11 cellular contexts compared by ENCODE assay signal in the genomic region with DNA sequence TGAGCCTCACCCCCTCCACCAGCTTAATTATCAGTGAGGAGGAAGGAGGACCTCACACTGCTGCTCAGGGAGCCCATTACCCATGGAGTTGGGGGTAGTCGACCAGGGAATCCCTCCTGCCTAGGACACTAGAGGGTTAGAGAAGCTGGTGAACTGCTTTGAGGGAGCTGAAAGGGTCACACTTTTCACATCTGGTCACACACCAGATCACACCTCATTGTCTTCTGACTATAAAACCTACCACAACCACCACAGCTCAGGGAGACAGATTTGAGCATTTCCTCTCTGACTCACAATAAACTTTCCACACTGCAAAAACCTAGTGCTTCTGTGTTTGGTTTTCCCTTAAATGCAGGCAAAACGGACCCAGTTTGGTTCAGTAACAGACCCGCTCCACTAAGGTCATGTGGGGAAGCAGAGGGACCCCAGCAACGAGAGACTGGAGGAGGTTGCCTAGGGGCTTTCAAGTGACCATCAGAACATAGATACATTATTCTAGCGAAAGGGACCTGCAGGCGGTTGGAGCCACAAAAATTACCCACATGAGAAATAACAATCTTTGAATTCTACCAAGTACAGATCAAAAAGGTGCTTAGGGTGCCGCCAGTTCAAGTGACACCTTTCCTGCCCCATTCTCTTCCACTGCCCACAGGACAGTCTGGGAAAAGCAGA.
A peak's percentile ranks its signal among the peaks of the same experiment; 100 is the strongest.
DNase-seq lines count a peak whose midpoint lies in the region; ATAC-seq, FAIRE-seq and TF ChIP-seq lines count a peak whose summit lies in the region.
"Had no signal": no experiment of that assay in that cellular context is flagged by ENCODE, and none has a peak within 500 bp of the region (broad histone marks: within the 10 kb centered on the region; RNA-seq: fewer than 3 reads in every experiment).

No MANE protein-coding gene starts in this region.

- no peak overlapping the region for H3K4me3 Mint-ChIP-seq in endodermal cell
- H3K4me3 Mint-ChIP-seq: activated B cell treated with CpG ODN at 0.5 μM for 24 hours had no signal

- no peak overlapping the region for H3K27ac ChIP-seq in endodermal cell (ENCODE audit: low read depth, low read length)
- H3K27ac ChIP-seq: psoas muscle had no signal

- CTCF ChIA-PET in GM10248 (lab: Yijun Ruan, JAX): interaction anchor here (0.9 kb wide), 1 partner anchor 11 kb away, joined by 3 read pairs; no protein-coding TSS in a partner anchor

- FAIRE-seq in HTR-8/SVneo (lab: Jason Lieb, UNC): no peak

- H3K36me3 Mint-ChIP-seq in endodermal cell (ENCODE audit: low read depth): no peaks in the 10 kb centered on the region

- peak overlapping the region; percentile 62 for H3K27ac Mint-ChIP-seq in endodermal cell
- H3K27ac Mint-ChIP-seq: activated B cell treated with CpG ODN at 0.5 μM for 24 hours had no signal

- H3K4me1 Mint-ChIP-seq in endodermal cell: peaks cover 10% of the 10 kb centered on the region
- H3K4me1 Mint-ChIP-seq: activated B cell treated with CpG ODN at 0.5 μM for 24 hours had no signal

- H3K9me3 Mint-ChIP-seq in endodermal cell: no peaks in the 10 kb centered on the region
- H3K9me3 Mint-ChIP-seq: activated B cell treated with CpG ODN at 0.5 μM for 24 hours had no signal

- H3K4me3 ChIP-seq in endodermal cell (ENCODE audit: low read length): no peak overlapping the region
- H3K4me3 ChIP-seq: psoas muscle had no signal

- no peaks in the 10 kb centered on the region for H3K9me3 ChIP-seq in endodermal cell (ENCODE audit: control insufficient read depth, low read length)
- H3K9me3 ChIP-seq: psoas muscle had no signal

- DNase-seq in GM10248 (ENCODE audit: extremely low spot score) (peak; percentile 14), GM20000 (ENCODE audit: low spot score) (peak; percentile 23), endodermal cell (peak; percentile 63), HTR-8/SVneo (ENCODE audit: insufficient read length, low spot score) (no peak), NOMO-1 treated with DMSO at 0.1 percent for 48 hours (lab: John Stamatoyannopoulos, UW; ENCODE audit: unreplicated experiment) (no peak), NCI-H187 (lab: John Stamatoyannopoulos, UW) (no peak), DMS53 (lab: John Stamatoyannopoulos, UW) (no peak)
- DNase-seq: activated B cell treated with CpG ODN at 0.5 μM for 24 hours, NCI-H524, psoas muscle had no signal

- H3K27me3 Mint-ChIP-seq in endodermal cell (ENCODE audit: insufficient read depth): no peaks in the 10 kb centered on the region
- H3K27me3 Mint-ChIP-seq: activated B cell treated with CpG ODN at 0.5 μM for 24 hours had no signal

- TF ChIP-seq CTCF in GM10248 (IDR thresholded peaks at IDR 0.05; ENCODE audit: control extremely low read depth, extremely low read depth, low read depth, missing control alignments) (no peak), GM20000 (IDR thresholded peaks at IDR 0.05; ENCODE audit: extremely low read depth, missing control alignments) (no peak), endodermal cell (conservative IDR thresholded peaks at IDR 0.05) (no peak)

- WGBS in endodermal cell (ENCODE audit: insufficient coverage in 1 of 2, insufficient read length in 1 of 2), 2 experiments: 91 to 100% methylated on average over 1 to 7 of the region's 7 CpGs

- H3K36me3 ChIP-seq in endodermal cell (ENCODE audit: control insufficient read depth, insufficient read depth, low read length): no peaks in the 10 kb centered on the region

- H3K9ac ChIP-seq in endodermal cell (ENCODE audit: extremely low read depth, low read length, poor library complexity, severe bottlenecking): no peak overlapping the region

- peak; percentile 65 for ATAC-seq in HG03108 (IDR thresholded peaks at IDR 0.05; ENCODE audit: unreplicated experiment)
- ATAC-seq: psoas muscle had no signal

- no peaks in the 10 kb centered on the region for H3K4me1 ChIP-seq in endodermal cell (ENCODE audit: control insufficient read depth, insufficient read depth, low read length)
- H3K4me1 ChIP-seq: psoas muscle had no signal

- POLR2A ChIA-PET in GM10248 (lab: Yijun Ruan, JAX): no interaction called here

- no peaks in the 10 kb centered on the region for H3K27me3 ChIP-seq in endodermal cell (ENCODE audit: control insufficient read depth, insufficient read depth, low read length, poor library complexity, severe bottlenecking)

Comparison
In these comparisons a context has a peak if more than half of its experiments do, and no peak if none do; other contexts are left out.
1. DNase-seq: peak in GM10248 (single experiment), GM20000 (single experiment) and endodermal cell (single experiment); none in HTR-8/SVneo (single experiment), NOMO-1 treated with DMSO at 0.1 percent for 48 hours (single experiment), NCI-H187 (0 of 2) and DMS53 (single experiment).